Comparison of ENCODE assay signal across 8 cellular contexts in genomic region chr11:3422380-3423137, GRCh38. TPM values are rescaled to one million over a fixed set of nuclear protein-coding genes. Genes with fewer than 3 reads are reported as not detected.
DNase-seq lines count a peak whose midpoint lies in the region; ATAC-seq and TF ChIP-seq lines count a peak whose summit lies in the region.
"Not testable (repeated sequence)": the region's sequence is repeated elsewhere in the genome, so short reads cannot be mapped to it uniquely, and the experiment has no call there.

No MANE protein-coding gene starts in this region.

- not testable (repeated sequence) for H3K9me3 Mint-ChIP-seq in natural killer cell treated with Interleukin-12 subunit alpha and Interleukin-12 subunit beta and Interleukin-15 and Interleukin-18, amount 100 ng/mL, for 72 hours

- H3K79me2 ChIP-seq in DND-41 (ENCODE audit: insufficient read depth, low read length); Loucy (ENCODE audit: insufficient read depth, low read length): not testable (repeated sequence)

- peak overlapping the region; percentile 94 for H2AFZ ChIP-seq in DND-41 (ENCODE audit: low read depth, low read length)
- peak overlapping the region; percentile 80 for H2AFZ ChIP-seq in Loucy (ENCODE audit: low read length)

- peak; percentile 99 for DNase-seq in DND-41
- peak; percentile 91 for DNase-seq in H7
- DNase-seq in RWPE2 (ENCODE audit: low spot score), result peak; percentile 98
- DNase-seq in activated T-helper 9 cell treated with anti-CD3 and anti-CD28 coated beads, Interleukin-2, amount 50 U/mL, for 16 hours (ENCODE audit: low read depth), result peak; percentile 97
- DNase-seq in fibroblast of pulmonary artery (ENCODE audit: low read depth), result peak; percentile 97
- peak; percentile 98 for DNase-seq in natural killer cell treated with Interleukin-12 subunit alpha and Interleukin-12 subunit beta and Interleukin-15 and Interleukin-18, amount 100 ng/mL, for 72 hours (ENCODE audit: low spot score)
- peak; percentile 93 to 98 (median 96) for DNase-seq in stimulated activated naive CD4-positive, alpha-beta T cell (lab: John Stamatoyannopoulos, UW)

- H3F3A ChIP-seq in Loucy (ENCODE audit: low read depth), result not testable (repeated sequence)

- peak overlapping the region; percentile 69 to 91 for H3K27ac Mint-ChIP-seq in natural killer cell treated with Interleukin-12 subunit alpha and Interleukin-12 subunit beta and Interleukin-15 and Interleukin-18, amount 100 ng/mL, for 72 hours

- H3K36me3 Mint-ChIP-seq in natural killer cell treated with Interleukin-12 subunit alpha and Interleukin-12 subunit beta and Interleukin-15 and Interleukin-18, amount 100 ng/mL, for 72 hours, result not testable (repeated sequence)

- ATAC-seq in DND-41 (ENCODE audit: insufficient read depth, low read depth) (peak; percentile 95), RWPE2 (ENCODE audit: low read depth) (peak; percentile 96)
- peak; percentile 100 for ATAC-seq in natural killer cell treated with Interleukin-12 subunit alpha and Interleukin-12 subunit beta and Interleukin-15 and Interleukin-18, amount 100 ng/mL, for 72 hours

- H3K9me2 ChIP-seq in Loucy (replicated peaks; ENCODE audit: low read depth, low read length), result not testable (repeated sequence)

- peak overlapping the region; percentile 16 to 65; a peak in 3 of 4 replicates for H3K4me3 ChIP-seq in DND-41 (ENCODE audit: low read depth in 1 of 2, low read length in 2 of 2)
- peak overlapping the region; percentile 62 for H3K4me3 ChIP-seq in H7 (ENCODE audit: insufficient read depth, low read depth, low read length)
- peak overlapping the region; percentile 75 for H3K4me3 ChIP-seq in Loucy (ENCODE audit: low read length, poor library complexity, severe bottlenecking)
- peak overlapping the region; percentile 54 for H3K4me3 ChIP-seq in RWPE2 (ENCODE audit: severe bottlenecking)
- peak overlapping the region; percentile 57 for H3K4me3 ChIP-seq in fibroblast of pulmonary artery (replicated peaks; ENCODE audit: low read depth, low read length)

- not testable (repeated sequence) for H3K36me3 ChIP-seq in DND-41 (ENCODE audit: insufficient read depth, low read length); H7 (replicated peaks; ENCODE audit: control insufficient read depth, insufficient read depth, low read length); Loucy (ENCODE audit: insufficient read depth, low read length); RWPE2 (ENCODE audit: low read depth)

- peak overlapping the region; percentile 90 for H3K4me2 ChIP-seq in DND-41 (ENCODE audit: insufficient read depth, low read length)
- H3K4me2 ChIP-seq in Loucy (ENCODE audit: low read depth, low read length, poor library complexity, severe bottlenecking), result peak overlapping the region; percentile 90

- peak; percentile 6 for TF ChIP-seq CTCF in DND-41 (IDR thresholded peaks at IDR 0.05; ENCODE audit: borderline replicate concordance, extremely low read depth, low read length, poor library complexity, severe bottlenecking)
- not testable (repeated sequence) for TF ChIP-seq CTCF in Loucy (conservative IDR thresholded peaks at IDR 0.05; ENCODE audit: low read length); RWPE2 (IDR thresholded peaks at IDR 0.05; ENCODE audit: poor library complexity, severe bottlenecking); fibroblast of pulmonary artery (IDR thresholded peaks at IDR 0.05; ENCODE audit: low read length, missing control alignments)

- peak overlapping the region; percentile 91 for H3K4me3 Mint-ChIP-seq in natural killer cell treated with Interleukin-12 subunit alpha and Interleukin-12 subunit beta and Interleukin-15 and Interleukin-18, amount 100 ng/mL, for 72 hours

- H3K9ac ChIP-seq in DND-41 (ENCODE audit: low read depth, low read length), result peak overlapping the region; percentile 58
- H3K9ac ChIP-seq in Loucy (ENCODE audit: low read depth, low read length, poor library complexity, severe bottlenecking), result peak overlapping the region; percentile 68

- H3K27me3 ChIP-seq in DND-41 (ENCODE audit: insufficient read depth, low read length, poor library complexity); H7 (ENCODE audit: control insufficient read depth, insufficient read depth, low read length); Loucy (ENCODE audit: insufficient read depth, low read length, poor library complexity, severe bottlenecking); RWPE2 (ENCODE audit: insufficient read depth, poor library complexity, severe bottlenecking): not testable (repeated sequence)

- H3K9me3 ChIP-seq in DND-41 (ENCODE audit: insufficient read depth, low read length, severe bottlenecking); Loucy (ENCODE audit: insufficient read depth, low read depth, low read length); RWPE2 (ENCODE audit: severe bottlenecking): not testable (repeated sequence)

- H3K27me3 Mint-ChIP-seq in natural killer cell treated with Interleukin-12 subunit alpha and Interleukin-12 subunit beta and Interleukin-15 and Interleukin-18, amount 100 ng/mL, for 72 hours, result not testable (repeated sequence)

- H4K20me1 ChIP-seq in DND-41 (ENCODE audit: insufficient read depth, low read length); Loucy (ENCODE audit: insufficient read depth, low read length, poor library complexity, severe bottlenecking): not testable (repeated sequence)

- peaks cover 15% of the 10 kb centered on the region for H3K4me1 ChIP-seq in DND-41 (ENCODE audit: insufficient read depth, low read length)
- not testable (repeated sequence) for H3K4me1 ChIP-seq in Loucy (ENCODE audit: insufficient read depth, low read length, poor library complexity, severe bottlenecking); RWPE2 (ENCODE audit: insufficient read depth, poor library complexity, severe bottlenecking)

- H3K27ac ChIP-seq in DND-41 (ENCODE audit: low read length), result peak overlapping the region; percentile 49; the same call in 1 of the 2 replicates
- peak overlapping the region; percentile 52 for H3K27ac ChIP-seq in RWPE2 (ENCODE audit: poor library complexity, severe bottlenecking)

- not testable (repeated sequence) for H3K4me1 Mint-ChIP-seq in natural killer cell treated with Interleukin-12 subunit alpha and Interleukin-12 subunit beta and Interleukin-15 and Interleukin-18, amount 100 ng/mL, for 72 hours (ENCODE audit: low read depth in 2 of 2)

RNA-seq across cellular contexts. Expression of gene ZNF195, which starts 43.6 kb away (rescaled TPM):
- 47.0 and 48.9 TPM in 2 replicates for total RNA-seq in H7 (2014; rRNA removed; shearing (Covaris generic))
- 10 to 100 TPM; 46.8 to 53.9 TPM for total RNA-seq in natural killer cell treated with Interleukin-12 subunit alpha and Interleukin-12 subunit beta and Interleukin-15 and Interleukin-18, amount 100 ng/mL, for 72 hours

Comparison
In these comparisons a context has a peak if more than half of its experiments do, and no peak if none do; other contexts are left out.
1. Peak in every context shown above with its lines: DNase-seq, ATAC-seq, H3K4me3 ChIP-seq and H3K27ac ChIP-seq.